ENCODE assay signal across 1 cellular context in the genomic region with DNA sequence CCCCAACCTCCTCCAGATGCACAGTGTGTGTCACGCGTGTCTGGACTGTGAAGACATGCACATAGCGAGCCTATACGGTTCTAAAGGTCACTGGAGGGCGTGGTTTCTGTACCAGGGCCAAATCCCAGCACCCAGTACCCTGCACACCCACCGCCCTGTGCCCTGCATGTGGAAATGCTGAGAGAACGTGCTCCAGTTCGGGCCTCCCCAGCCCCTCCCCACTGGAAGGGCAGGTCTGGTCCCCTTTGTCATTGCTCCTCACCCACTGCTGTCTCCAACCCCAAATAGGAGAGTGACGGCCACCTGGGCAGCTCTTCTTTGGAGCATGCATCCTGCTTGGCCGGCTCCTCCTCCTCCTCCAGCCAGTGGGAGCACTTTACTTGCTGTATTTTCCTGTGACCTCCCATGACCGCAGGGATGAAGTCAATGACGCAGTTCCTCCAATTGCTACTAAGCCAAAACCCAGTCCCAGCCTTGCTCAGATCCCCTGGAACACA.
TF ChIP-seq lines count a peak whose summit lies in the region.

No MANE protein-coding gene starts in this region.

TF ChIP-seq in K562, 482 proteins besides CTCF, POLR2A, EP300 and RAD21 (continued from another document):
- TF ChIP-seq, protein P1, sequence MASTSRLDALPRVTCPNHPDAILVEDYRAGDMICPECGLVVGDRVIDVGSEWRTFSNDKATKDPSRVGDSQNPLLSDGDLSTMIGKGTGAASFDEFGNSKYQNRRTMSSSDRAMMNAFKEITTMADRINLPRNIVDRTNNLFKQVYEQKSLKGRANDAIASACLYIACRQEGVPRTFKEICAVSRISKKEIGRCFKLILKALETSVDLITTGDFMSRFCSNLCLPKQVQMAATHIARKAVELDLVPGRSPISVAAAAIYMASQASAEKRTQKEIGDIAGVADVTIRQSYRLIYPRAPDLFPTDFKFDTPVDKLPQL (IDR thresholded peaks at IDR 0.05; ENCODE audit: extremely low read depth, insufficient read length): no peak
